ENCODE assay signal across 8 cellular contexts in the genomic region with DNA sequence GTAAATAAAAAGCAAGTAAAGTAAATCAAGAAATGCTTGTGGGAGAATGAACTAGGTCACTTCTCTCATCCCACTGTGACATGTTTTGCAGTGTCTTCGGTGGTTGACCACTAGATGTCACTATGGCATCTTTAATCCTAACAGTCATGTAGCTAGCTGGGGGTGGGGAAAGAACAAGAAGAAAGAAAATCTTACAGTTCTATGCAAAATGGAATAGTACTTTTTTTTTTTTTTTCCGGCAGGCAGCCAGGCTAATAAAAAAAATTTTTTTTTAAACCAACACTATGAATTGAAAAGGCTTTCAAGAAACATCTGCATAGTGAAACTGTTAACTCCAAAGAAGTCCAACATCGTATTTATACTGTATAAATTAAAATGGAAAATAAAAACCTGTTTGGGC. TPM values are rescaled to one million over a fixed set of nuclear protein-coding genes. Genes with fewer than 3 reads are reported as not detected.
DNase-seq lines count a peak whose midpoint lies in the region; ATAC-seq, FAIRE-seq and TF ChIP-seq lines count a peak whose summit lies in the region.

No MANE protein-coding gene starts in this region.

- intact Hi-C loops in GM12878 (cut with micrococcal nuclease; ENCODE audit: unreplicated experiment) (loop anchor here (1.0 to 10.0 kb wide), 6 partner anchors 148 to 1018 kb away; no protein-coding TSS in a partner anchor), sigmoid colon (cut with DNase I) (loop anchor here (2.0 to 10.0 kb wide), 6 partner anchors 66 to 1428 kb away; no protein-coding TSS in a partner anchor)

- H3K9ac ChIP-seq in GM12878 (ENCODE audit: control insufficient read depth, insufficient read depth, low read length) = no peak overlapping the region

- FAIRE-seq in GM12878 (lab: Jason Lieb, UNC) = peak; percentile 74

- ATAC-seq in GM21367 (IDR thresholded peaks at IDR 0.05; ENCODE audit: unreplicated experiment) (peak; percentile 87), GM12878 (peak; percentile 85)

- TF ChIP-seq CTCF in GM12878 (IDR thresholded peaks at IDR 0.05 in 2 of 3, conservative IDR thresholded peaks at IDR 0.05 in 1 of 3; ENCODE audit: control insufficient read depth in 2 of 3, extremely low read depth in 1 of 3, insufficient read depth in 1 of 3, low read depth in 3 of 3, low read length in 3 of 3) (peak; percentile 74 to 90 (median 80)), hepatocyte (IDR thresholded peaks at IDR 0.05; ENCODE audit: poor library complexity) (peak; percentile 85), sigmoid colon (IDR thresholded peaks at IDR 0.05) (peak; percentile 64 to 77 (median 69))

- TF ChIP-seq POLR2A in GM12878 (IDR thresholded peaks at IDR 0.05; ENCODE audit: low read depth, low read length) (no peak), sigmoid colon (IDR thresholded peaks at IDR 0.05) (no peak)

- H3K36me3 ChIP-seq in GM12878 (ENCODE audit: control insufficient read depth in 2 of 2, insufficient read depth in 2 of 2, low read length in 1 of 2) = no peaks in the 10 kb centered on the region
- no peaks in the 10 kb centered on the region for H3K36me3 ChIP-seq in hepatocyte (replicated peaks; ENCODE audit: insufficient read depth, low read depth)
- no peaks in the 10 kb centered on the region for H3K36me3 ChIP-seq in sigmoid colon

- CTCF ChIA-PET in GM12878 (lab: Yijun Ruan, JAX) = interaction anchor here (0.6 to 2.2 kb wide), 29 partner anchors 8 to 1083 kb away, joined by 3 to 9 read pairs (median 4); no protein-coding TSS in a partner anchor

- H3K27me3 ChIP-seq in GM12878 (replicated peaks in 1 of 2; ENCODE audit: control insufficient read depth in 2 of 2, insufficient read depth in 2 of 2, low read length in 1 of 2) = no peaks in the 10 kb centered on the region
- no peaks in the 10 kb centered on the region for H3K27me3 ChIP-seq in hepatocyte
- no peaks in the 10 kb centered on the region for H3K27me3 ChIP-seq in sigmoid colon

- no peak overlapping the region for H3K4me3 ChIP-seq in GM12878
- no peak overlapping the region for H3K4me3 ChIP-seq in hepatocyte
- peak overlapping the region in 1 of 4 donors; percentile 5 for H3K4me3 ChIP-seq in sigmoid colon

- RAD21 ChIA-PET in GM12878 (lab: Charles Lee; ENCODE audit: unreplicated experiment) = interaction anchor here (0.6 to 1.8 kb wide), 8 partner anchors 9 to 1446 kb away, joined by 3 to 6 read pairs (median 4); no protein-coding TSS in a partner anchor

- SMC1A ChIA-PET in GM12878 (lab: Charles Lee; ENCODE audit: uncharacterized antibody, unreplicated experiment) = interaction anchor here (0.7 to 1.3 kb wide), 10 partner anchors 13 to 1018 kb away, joined by 3 to 6 read pairs (median 4); no protein-coding TSS in a partner anchor

- H3K4me1 ChIP-seq in GM12878 (ENCODE audit: control insufficient read depth, insufficient read depth, low read length) = no peaks in the 10 kb centered on the region
- peaks cover 28% of the 10 kb centered on the region for H3K4me1 ChIP-seq in hepatocyte (ENCODE audit: insufficient read depth)
- peaks cover 0 to 40% (median 27%) of the 10 kb centered on the region in 4 donors for H3K4me1 ChIP-seq in sigmoid colon

- H2AFZ ChIP-seq in GM12878 (ENCODE audit: control insufficient read depth, low read depth, low read length) (no peak overlapping the region), hepatocyte (no peak overlapping the region)

- H3K27ac ChIP-seq in GM12878 (ENCODE audit: control insufficient read depth, insufficient read depth) (no peak overlapping the region), hepatocyte (peak overlapping the region; percentile 48), sigmoid colon (peak overlapping the region in 3 of 4 donors; percentile 24 to 56 (median 56))

- TF ChIP-seq EP300 in GM12878 (IDR thresholded peaks at IDR 0.05; ENCODE audit: borderline replicate concordance in 1 of 2, control insufficient read depth in 1 of 2, low read depth in 2 of 2, low read length in 2 of 2) = no peak
- peak in 1 of 4 donors; percentile 1 for TF ChIP-seq EP300 in sigmoid colon (IDR thresholded peaks at IDR 0.05)

- in situ Hi-C loops in GM12878 (cut with MboI) = loop anchor here (5.0 to 25.0 kb wide), 4 partner anchors 146 to 1021 kb away; no protein-coding TSS in a partner anchor

- H3K9me3 ChIP-seq in GM12878 (replicated peaks; ENCODE audit: control insufficient read depth, insufficient read depth, low read length) = no peaks in the 10 kb centered on the region
- no peaks in the 10 kb centered on the region for H3K9me3 ChIP-seq in hepatocyte (ENCODE audit: low read depth)
- no peaks in the 10 kb centered on the region for H3K9me3 ChIP-seq in sigmoid colon

- H3K4me2 ChIP-seq in GM12878 (ENCODE audit: control insufficient read depth, insufficient read depth) (no peak overlapping the region), hepatocyte (peak overlapping the region; percentile 39)

- DNase-seq in activated CD4-positive, alpha-beta T cell treated with anti-CD3 and anti-CD28 coated beads for 4 hours = peak; percentile 13 to 36
- DNase-seq in activated CD4-positive, alpha-beta T cell treated with anti-CD3 and anti-CD28 coated beads, Interleukin-2, amount 50 U/mL, for 1 hour = no peak
- DNase-seq in HK-2 (ENCODE audit: unreplicated experiment) (peak; percentile 25), NOMO-1 treated with dmso at 0.1 percent for 144 hours (lab: John Stamatoyannopoulos, UW; ENCODE audit: unreplicated experiment) (peak; percentile 28), GM12878 (ENCODE audit: low read depth, low spot score) (peak; percentile 26), hepatocyte (ENCODE audit: low spot score) (peak; percentile 92), sigmoid colon (peak; percentile 71)

- H4K20me1 ChIP-seq in GM12878 (ENCODE audit: control insufficient read depth, insufficient read depth) (no peaks in the 10 kb centered on the region), hepatocyte (ENCODE audit: insufficient read depth, poor library complexity, severe bottlenecking) (no peaks in the 10 kb centered on the region)

- POLR2A ChIA-PET in GM12878 (lab: Charles Lee) = no interaction called here

- TF ChIP-seq RAD21 in GM12878 (IDR thresholded peaks at IDR 0.05; ENCODE audit: insufficient read depth, low read depth, low read length) = peak; percentile 91

- H3K79me2 ChIP-seq in GM12878 (ENCODE audit: control insufficient read depth, insufficient read depth, low read length) = no peaks in the 10 kb centered on the region
- H3K79me2 ChIP-seq in hepatocyte = no peaks in the 10 kb centered on the region

- 30% methylated on average over 2 of the region's 3 CpGs for WGBS in GM12878 (ENCODE audit: insufficient coverage, insufficient replicate concordance, low lambda C conversion rate, missing lambda C conversion rate)
- WGBS in hepatocyte (ENCODE audit: low lambda C conversion rate, missing lambda C conversion rate) = 21% methylated on average over 3 of the region's 3 CpGs
- WGBS in sigmoid colon, 2 donors = 15 to 19% methylated on average over 3 of the region's 3 CpGs

- BruUV-seq in GM12878 (replicated peaks; lab: Mats Ljungman, UMichigan) = no TSS peak

- H3K9me2 ChIP-seq in hepatocyte (replicated peaks; ENCODE audit: insufficient read depth) = no peaks in the 10 kb centered on the region

TF ChIP-seq in GM12878, 131 proteins besides CTCF, POLR2A, EP300 and RAD21 (continues in another document):
- peak; percentile 79 for TF ChIP-seq SMC3 (IDR thresholded peaks at IDR 0.05; ENCODE audit: borderline replicate concordance, low read length)
- TF ChIP-seq, protein P1, sequence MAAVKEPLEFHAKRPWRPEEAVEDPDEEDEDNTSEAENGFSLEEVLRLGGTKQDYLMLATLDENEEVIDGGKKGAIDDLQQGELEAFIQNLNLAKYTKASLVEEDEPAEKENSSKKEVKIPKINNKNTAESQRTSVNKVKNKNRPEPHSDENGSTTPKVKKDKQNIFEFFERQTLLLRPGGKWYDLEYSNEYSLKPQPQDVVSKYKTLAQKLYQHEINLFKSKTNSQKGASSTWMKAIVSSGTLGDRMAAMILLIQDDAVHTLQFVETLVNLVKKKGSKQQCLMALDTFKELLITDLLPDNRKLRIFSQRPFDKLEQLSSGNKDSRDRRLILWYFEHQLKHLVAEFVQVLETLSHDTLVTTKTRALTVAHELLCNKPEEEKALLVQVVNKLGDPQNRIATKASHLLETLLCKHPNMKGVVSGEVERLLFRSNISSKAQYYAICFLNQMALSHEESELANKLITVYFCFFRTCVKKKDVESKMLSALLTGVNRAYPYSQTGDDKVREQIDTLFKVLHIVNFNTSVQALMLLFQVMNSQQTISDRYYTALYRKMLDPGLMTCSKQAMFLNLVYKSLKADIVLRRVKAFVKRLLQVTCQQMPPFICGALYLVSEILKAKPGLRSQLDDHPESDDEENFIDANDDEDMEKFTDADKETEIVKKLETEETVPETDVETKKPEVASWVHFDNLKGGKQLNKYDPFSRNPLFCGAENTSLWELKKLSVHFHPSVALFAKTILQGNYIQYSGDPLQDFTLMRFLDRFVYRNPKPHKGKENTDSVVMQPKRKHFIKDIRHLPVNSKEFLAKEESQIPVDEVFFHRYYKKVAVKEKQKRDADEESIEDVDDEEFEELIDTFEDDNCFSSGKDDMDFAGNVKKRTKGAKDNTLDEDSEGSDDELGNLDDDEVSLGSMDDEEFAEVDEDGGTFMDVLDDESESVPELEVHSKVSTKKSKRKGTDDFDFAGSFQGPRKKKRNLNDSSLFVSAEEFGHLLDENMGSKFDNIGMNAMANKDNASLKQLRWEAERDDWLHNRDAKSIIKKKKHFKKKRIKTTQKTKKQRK (IDR thresholded peaks at IDR 0.05; ENCODE audit: low read depth, low read length) = no peak
- TF ChIP-seq BMI1 (IDR thresholded peaks at IDR 0.05; ENCODE audit: borderline replicate concordance) = no peak

RNA-seq across cellular contexts. Expression of a gene that starts 38.3 kb away (rescaled TPM):
- total RNA-seq in GM12878 (2013; cell fraction: nucleolus; rRNA removed) = 120 and 133 TPM in 2 replicates
- total RNA-seq in GM12878 (2014; rRNA removed) = 90.0 and 121 TPM in 2 replicates
- 132 and 139 TPM in 2 replicates for total RNA-seq in GM12878 (2014; rRNA removed; fragmentation: Illumina TruSeq; extraction: Trizol)
- 80.6 and 81.5 TPM in 2 replicates for total RNA-seq in GM12878 (2021)
- polyA plus RNA-seq in GM12878 (2011; ENCODE audit: low read depth) = 23.8 TPM
- polyA plus RNA-seq in GM12878 (2011; rRNA removed) = 126 and 203 TPM in 2 replicates
- 33.5 and 36.3 TPM in 2 replicates for polyA plus RNA-seq in GM12878 (2011; cell fraction: cytosol; rRNA removed)
- polyA plus RNA-seq in GM12878 (2011; cell fraction: nucleus; rRNA removed) = 78.8 and 83.4 TPM in 2 replicates
- polyA plus RNA-seq in GM12878 (2012) = 39.0 and 60.2 TPM in 2 replicates
- 127 and 150 TPM in 2 replicates for polyA plus RNA-seq in GM12878 (2014; fragmentation: Illumina TruSeq; extraction: Trizol)
- 100 to 1,000 TPM; 228 to 361 TPM for polyA plus RNA-seq in GM12878 (2014; fragmentation: Nextera tagmentation; extraction: Ambion mirVana)
- polyA plus RNA-seq in GM12878 (2014; rRNA removed) = 77.8 and 96.6 TPM in 2 replicates
- polyA plus RNA-seq in GM12878 (2016; fragmentation: Nextera tagmentation; extraction: Ambion mirVana) = 100 to 1,000 TPM; 203 to 216 TPM
- 27.9 and 32.5 TPM in 2 replicates for polyA minus RNA-seq in GM12878 (2011; rRNA and poly(A)+ RNA removed)
- 15.2 and 17.8 TPM in 2 replicates for polyA minus RNA-seq in GM12878 (2011; cell fraction: cytosol; rRNA and poly(A)+ RNA removed)
- 38.4 and 61.6 TPM in 2 replicates for polyA minus RNA-seq in GM12878 (2011; cell fraction: nucleus; rRNA and poly(A)+ RNA removed)
- 31.7 and 33.6 TPM in 2 replicates for total RNA-seq in hepatocyte
- 23.1 and 31.6 TPM in 2 replicates for polyA plus RNA-seq in hepatocyte
- 1 to 10 TPM in 3 of 4 donors, under 1 TPM in 1; 0.33 to 2.7 (median 1.8) TPM for total RNA-seq in sigmoid colon
- 10 to 100 TPM in 2 of 3 donors, 1 to 10 TPM in 1; 4.2 to 23.9 (median 20.8) TPM for polyA plus RNA-seq in sigmoid colon
